In genomic region chr2:71934595-71935263, GRCh38 we compare ENCODE assay signal across 1 cellular context.
TF ChIP-seq lines count a peak whose summit lies in the region.

No MANE protein-coding gene starts in this region.

TF ChIP-seq in K562, 482 proteins besides CTCF, POLR2A, EP300 and RAD21 (continued from another document):
- TF ChIP-seq MBD1 (CRISPR knock-in tag; IDR thresholded peaks at IDR 0.05) (no peak), ZNF165 (CRISPR knock-in tag; IDR thresholded peaks at IDR 0.05; ENCODE audit: borderline replicate concordance) (no peak), CEBPB (tag; IDR thresholded peaks at IDR 0.05) (peak; percentile 98), BRCA1 (IDR thresholded peaks at IDR 0.05) (no peak), BRCA1 (CRISPR knock-in tag; IDR thresholded peaks at IDR 0.05) (no peak), BCOR (IDR thresholded peaks at IDR 0.05) (no peak), KLF13 (tag; IDR thresholded peaks at IDR 0.05; ENCODE audit: borderline replicate concordance, low read depth) (no peak), E2F8 (IDR thresholded peaks at IDR 0.05; ENCODE audit: low read depth, partially characterized antibody) (no peak), ZNF740 (CRISPR knock-in tag; IDR thresholded peaks at IDR 0.05) (no peak), ZNF740 (tag; IDR thresholded peaks at IDR 0.05) (no peak), HNRNPUL1 (IDR thresholded peaks at IDR 0.05; ENCODE audit: low read length) (no peak), ZKSCAN8 (CRISPR knock-in tag; IDR thresholded peaks at IDR 0.05) (peak; percentile 73; the same call in 1 of the 2 replicates), UBTF (IDR thresholded peaks at IDR 0.05; ENCODE audit: borderline replicate concordance in 1 of 2, low read depth in 2 of 2, low read length in 2 of 2) (no peak), TEAD4 (IDR thresholded peaks at IDR 0.05; ENCODE audit: low read length) (no peak), TEAD4 (CRISPR knock-in tag; IDR thresholded peaks at IDR 0.05; ENCODE audit: borderline replicate concordance) (no peak), ZNF764 (CRISPR knock-in tag; IDR thresholded peaks at IDR 0.05; ENCODE audit: low read depth) (no peak), MCM7 (IDR thresholded peaks at IDR 0.05) (no peak), NR3C1 (CRISPR knock-in tag; IDR thresholded peaks at IDR 0.05) (no peak), RAD51 (IDR thresholded peaks at IDR 0.05; ENCODE audit: borderline replicate concordance, low read depth) (no peak), ZHX1 (conservative IDR thresholded peaks at IDR 0.05; ENCODE audit: low read length) (no peak), HMGN3 (IDR thresholded peaks at IDR 0.05; ENCODE audit: borderline replicate concordance, extremely low read depth, insufficient read length, low read depth, low read length) (no peak), KLF6 (CRISPR knock-in tag; IDR thresholded peaks at IDR 0.05; ENCODE audit: borderline replicate concordance) (peak; percentile 83), ZNF717 (CRISPR knock-in tag; IDR thresholded peaks at IDR 0.05) (no peak), ZNF175 (CRISPR knock-in tag; IDR thresholded peaks at IDR 0.05; ENCODE audit: low read depth) (peak; percentile 95), SIRT6 (IDR thresholded peaks at IDR 0.05; ENCODE audit: low read depth, low read length) (no peak), ARID2 (IDR thresholded peaks at IDR 0.05) (no peak), STAT5B (CRISPR knock-in tag; IDR thresholded peaks at IDR 0.05) (no peak), ZNF655 (CRISPR knock-in tag; IDR thresholded peaks at IDR 0.05) (no peak), SAP30 (IDR thresholded peaks at IDR 0.05; ENCODE audit: borderline replicate concordance, insufficient read depth, low read depth, low read length, poor library complexity, severe bottlenecking) (no peak), HMBOX1 (IDR thresholded peaks at IDR 0.05) (no peak), CAMTA2 (CRISPR knock-in tag; conservative IDR thresholded peaks at IDR 0.05) (no peak), TBL1XR1 (IDR thresholded peaks at IDR 0.05; ENCODE audit: low read length in 2 of 2) (no peak)
